17 cellular contexts compared by ENCODE assay signal in the genomic region with DNA sequence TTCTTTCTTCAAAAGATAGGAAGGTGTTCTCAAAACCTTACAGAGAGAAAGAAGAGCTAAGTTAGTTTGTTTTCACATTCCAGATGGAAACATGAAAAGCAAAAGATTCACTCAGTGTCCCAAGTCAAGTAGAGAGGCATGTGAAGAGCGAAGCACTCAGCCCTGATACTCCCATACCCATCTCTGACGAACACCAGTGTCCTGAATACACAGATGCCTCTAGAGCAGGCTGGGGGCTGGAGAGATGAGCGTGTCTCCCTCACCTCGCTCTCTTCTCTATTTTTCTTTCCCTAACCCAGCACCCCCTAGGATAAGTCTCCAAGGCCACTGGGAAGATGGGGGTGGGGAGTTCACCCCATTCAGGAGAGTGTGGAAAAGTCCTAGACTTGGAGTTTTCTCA.
"Had no signal": no experiment of that assay in that cellular context is flagged by ENCODE, and none has a peak within 500 bp of the region (broad histone marks: within the 10 kb centered on the region; RNA-seq: fewer than 3 reads in every experiment).

No MANE protein-coding gene starts in this region.

- H3K4me3 Mint-ChIP-seq: activated B cell treated with CpG ODN at 0.5 μM for 24 hours; activated CD4-positive, alpha-beta T cell treated with anti-CD3 and anti-CD28 coated beads, Interleukin-2, amount 10 ng/mL, durations not matched to agents 24 days and 14 days; activated CD8-positive, alpha-beta memory T cell treated with anti-CD3 and anti-CD28 coated beads, Interleukin-2, amount 10 ng/mL, durations not matched to agents 7 days and 5 days; activated naive CD4-positive, alpha-beta T cell treated with anti-CD3 and anti-CD28 coated beads, Interleukin-2, amount 50 U/mL, for 24 hours; activated T-cell treated with anti-CD3 and anti-CD28 coated beads, Interleukin-2, amount 50 U/mL, for 24 hours; activated T-helper 1 cell treated with anti-CD3 and anti-CD28 coated beads, Interleukin-12 subunit alpha, Interleukin-12 subunit beta, Interleukin-2, Interleukin-4 antibody, amounts not matched to agents 30 ng/mL and 10 ng/mL and 1 ng/mL, durations not matched to agents 14 hours and 24 hours and 36 hours; brain; T-helper 1 cell treated with Interleukin-12 subunit alpha and Interleukin-12 subunit beta and Interleukin-4 antibody, amounts not matched to agents 30 μg/mL and 1 μg/mL, for 36 hours had no signal

- H3K36me3 ChIP-seq: SJSA1 had no signal

- H3K9me3 Mint-ChIP-seq: activated B cell treated with CpG ODN at 0.5 μM for 24 hours; activated CD4-positive, alpha-beta T cell treated with anti-CD3 and anti-CD28 coated beads, Interleukin-2, amount 10 ng/mL, durations not matched to agents 24 days and 14 days; activated naive CD4-positive, alpha-beta T cell treated with anti-CD3 and anti-CD28 coated beads, Interleukin-2, amount 50 U/mL, for 24 hours; activated T-cell treated with anti-CD3 and anti-CD28 coated beads, Interleukin-2, amount 50 U/mL, for 24 hours; activated T-helper 1 cell treated with anti-CD3 and anti-CD28 coated beads, Interleukin-12 subunit alpha, Interleukin-12 subunit beta, Interleukin-2, Interleukin-4 antibody, amounts not matched to agents 30 ng/mL and 10 ng/mL and 1 ng/mL, durations not matched to agents 14 hours and 24 hours and 36 hours; brain; T-helper 1 cell treated with Interleukin-12 subunit alpha and Interleukin-12 subunit beta and Interleukin-4 antibody, amounts not matched to agents 30 μg/mL and 1 μg/mL, for 36 hours had no signal

- H3K4me2 ChIP-seq: KMS-11 had no signal

- H3K9me3 ChIP-seq: SJSA1 had no signal

- H3K9ac ChIP-seq: KMS-11 had no signal

- H3K27ac Mint-ChIP-seq: activated B cell treated with CpG ODN at 0.5 μM for 24 hours; activated CD4-positive, alpha-beta T cell treated with anti-CD3 and anti-CD28 coated beads, Interleukin-2, amount 10 ng/mL, durations not matched to agents 24 days and 14 days; activated CD8-positive, alpha-beta memory T cell treated with anti-CD3 and anti-CD28 coated beads, Interleukin-2, amount 10 ng/mL, durations not matched to agents 7 days and 5 days; activated naive CD4-positive, alpha-beta T cell treated with anti-CD3 and anti-CD28 coated beads, Interleukin-2, amount 50 U/mL, for 24 hours; activated T-cell treated with anti-CD3 and anti-CD28 coated beads, Interleukin-2, amount 50 U/mL, for 24 hours; activated T-helper 1 cell treated with anti-CD3 and anti-CD28 coated beads, Interleukin-12 subunit alpha, Interleukin-12 subunit beta, Interleukin-2, Interleukin-4 antibody, amounts not matched to agents 30 ng/mL and 10 ng/mL and 1 ng/mL, durations not matched to agents 14 hours and 24 hours and 36 hours; T-helper 1 cell treated with Interleukin-12 subunit alpha and Interleukin-12 subunit beta and Interleukin-4 antibody, amounts not matched to agents 30 μg/mL and 1 μg/mL, for 36 hours had no signal

- ATAC-seq: activated CD8-positive, alpha-beta memory T cell treated with anti-CD3 and anti-CD28 coated beads, Interleukin-2, amount 10 ng/mL, durations not matched to agents 7 days and 5 days had no signal

- H3K4me3 ChIP-seq: SJSA1 had no signal

- H3K4me1 Mint-ChIP-seq: activated B cell treated with CpG ODN at 0.5 μM for 24 hours; activated CD4-positive, alpha-beta T cell treated with anti-CD3 and anti-CD28 coated beads, Interleukin-2, amount 10 ng/mL, durations not matched to agents 24 days and 14 days; activated CD8-positive, alpha-beta memory T cell treated with anti-CD3 and anti-CD28 coated beads, Interleukin-2, amount 10 ng/mL, durations not matched to agents 7 days and 5 days had no signal

- H3K27ac ChIP-seq: KMS-11, SJSA1 had no signal

- DNase-seq: activated B cell treated with CpG ODN at 0.5 μM for 24 hours; activated CD4-positive, alpha-beta T cell treated with anti-CD3 and anti-CD28 coated beads for 1 hour; activated CD4-positive, alpha-beta T cell treated with anti-CD3 and anti-CD28 coated beads, Interleukin-2, amount 10 ng/mL, durations not matched to agents 24 days and 14 days; activated CD4-positive, alpha-beta T cell treated with anti-CD3 and anti-CD28 coated beads, Interleukin-2, amount 50 U/mL, for 48 hours; activated CD8-positive, alpha-beta memory T cell treated with anti-CD3 and anti-CD28 coated beads, Interleukin-2, amount 10 ng/mL, durations not matched to agents 7 days and 5 days; activated effector memory CD4-positive, alpha-beta T cell treated with Interleukin-2 at 50 U/mL for 16 hours; activated naive CD4-positive, alpha-beta T cell; activated T-cell treated with anti-CD3 and anti-CD28 coated beads, Interleukin-2, amount 50 U/mL, for 24 hours; amniotic stem cell; RPMI8226; T-helper 9 cell had no signal

- H3K4me1 ChIP-seq: SJSA1 had no signal

- H3K36me3 Mint-ChIP-seq: activated CD8-positive, alpha-beta memory T cell treated with anti-CD3 and anti-CD28 coated beads, Interleukin-2, amount 10 ng/mL, durations not matched to agents 7 days and 5 days; activated naive CD4-positive, alpha-beta T cell treated with anti-CD3 and anti-CD28 coated beads, Interleukin-2, amount 50 U/mL, for 24 hours; brain had no signal

- H3K27me3 Mint-ChIP-seq: activated B cell treated with CpG ODN at 0.5 μM for 24 hours; activated T-cell treated with anti-CD3 and anti-CD28 coated beads, Interleukin-2, amount 50 U/mL, for 24 hours had no signal
